In genomic region chr1:35855016-35855700, GRCh38 we compare ENCODE assay signal across 19 cellular contexts. TPM values are rescaled to one million over a fixed set of nuclear protein-coding genes. Genes with fewer than 3 reads are reported as not detected.
DNase-seq lines count a peak whose midpoint lies in the region; ATAC-seq and TF ChIP-seq lines count a peak whose summit lies in the region.
"Had no signal": no experiment of that assay in that cellular context is flagged by ENCODE, and none has a peak within 500 bp of the region (broad histone marks: within the 10 kb centered on the region; RNA-seq: fewer than 3 reads in every experiment).

No MANE protein-coding gene starts in this region.

- H3K4me1 ChIP-seq in NT2/D1 (ENCODE audit: insufficient read depth, insufficient read length): no peaks in the 10 kb centered on the region

- no peak overlapping the region for H3K4me3 ChIP-seq in NT2/D1 (ENCODE audit: insufficient read length, low read depth)
- H3K4me3 ChIP-seq in fibroblast of villous mesenchyme (ENCODE audit: low read depth, low read length): no peak overlapping the region
- H3K4me3 ChIP-seq: ascending aorta, GM12878, suprapubic skin had no signal

- H3K36me3 ChIP-seq in NT2/D1 (ENCODE audit: insufficient read depth, insufficient read length, low read length): peaks cover 21% of the 10 kb centered on the region

- H3K9ac ChIP-seq in NT2/D1 (ENCODE audit: insufficient read length, low read depth): no peak overlapping the region

- in situ Hi-C loops in ACHN (cut with HindIII; ENCODE audit: low pct_ligation_motif_present, low pct_unique_long_range_greater_than_20kb, low sequenced_read_pairs): no loop called here

- ATAC-seq in GM18520 (IDR thresholded peaks at IDR 0.05; ENCODE audit: unreplicated experiment): no peak
- ATAC-seq in GM21447 (IDR thresholded peaks at IDR 0.05; ENCODE audit: unreplicated experiment): no peak
- ATAC-seq in HG03097 (IDR thresholded peaks at IDR 0.05; ENCODE audit: low FRiP score, unreplicated experiment): no peak
- ATAC-seq: GM12878, sciatic nerve had no signal

- TF ChIP-seq CTCF in LNCAP (IDR thresholded peaks at IDR 0.05) (peak; percentile 45), fibroblast of villous mesenchyme (IDR thresholded peaks at IDR 0.05; ENCODE audit: insufficient read depth, low read depth, low read length) (no peak)

- no peaks in the 10 kb centered on the region for H3K27me3 ChIP-seq in NT2/D1 (ENCODE audit: insufficient read depth, insufficient read length)
- H3K27me3 ChIP-seq: ascending aorta, suprapubic skin had no signal

- DNase-seq in DMS153 treated with DMSO at 0.1 percent for 48 hours (lab: John Stamatoyannopoulos, UW; ENCODE audit: unreplicated experiment): peak; percentile 98
- DNase-seq in NT2/D1 (ENCODE audit: low read depth, low spot score): peak; percentile 32
- peak; percentile 38 for DNase-seq in fibroblast of villous mesenchyme (ENCODE audit: low read depth)
- DNase-seq in ACHN: no peak
- DNase-seq: activated CD4-positive, CD25-positive, alpha-beta regulatory T cell treated with anti-CD3 and anti-CD28 coated beads, Interleukin-2, amount 50 U/mL, for 72 hours; activated CD8-positive, alpha-beta memory T cell treated with anti-CD3 and anti-CD28 coated beads, Interleukin-2, amount 50 U/mL, for 4 hours; HCEC 1CT; islet precursor cell; NCI-H1105; NCI-H2227 treated with DMSO at 0.1 percent for 48 hours; stimulated activated CD4-positive, alpha-beta T cell treated with anti-CD3 and anti-CD28 coated beads, Interleukin-2, amount 100 ng/mL, for 24 hours had no signal

- no peaks in the 10 kb centered on the region for H3K9me3 ChIP-seq in NT2/D1 (ENCODE audit: insufficient read depth, low read length)
- H3K9me3 ChIP-seq: ascending aorta, suprapubic skin had no signal

RNA-seq across cellular contexts. Expression of gene AGO1, which starts 27.9 kb away (rescaled TPM):
- total RNA-seq in fibroblast of villous mesenchyme: 16.4 TPM in 2 replicates

RNA-seq across cellular contexts. Expression of gene AGO4, which starts 47.3 kb away (rescaled TPM):
- total RNA-seq in fibroblast of villous mesenchyme: 13.8 and 16.1 TPM in 2 replicates
